16 cellular contexts compared by ENCODE assay signal in genomic region chr17:82590216-82590615, GRCh38. TPM values are rescaled to one million over a fixed set of nuclear protein-coding genes. Genes with fewer than 3 reads are reported as not detected.
DNase-seq lines count a peak whose midpoint lies in the region; ATAC-seq and TF ChIP-seq lines count a peak whose summit lies in the region.
"Had no signal": no experiment of that assay in that cellular context is flagged by ENCODE, and none has a peak within 500 bp of the region (broad histone marks: within the 10 kb centered on the region; RNA-seq: fewer than 3 reads in every experiment).

No MANE protein-coding gene starts in this region.

- H3K9ac ChIP-seq in muscle layer of colon (ENCODE audit: low read length), result no peak overlapping the region

- H3K27ac ChIP-seq in muscle layer of colon (ENCODE audit: low read depth, low read length), result peak overlapping the region; percentile 21
- peak overlapping the region; percentile 90 for H3K27ac ChIP-seq in upper lobe of right lung
- H3K27ac ChIP-seq: pancreas had no signal

- H3K4me1 Mint-ChIP-seq in activated T-helper 2 cell treated with anti-CD3 and anti-CD28 coated beads, Interferon-gamma antibody, Interleukin-2, Interleukin-4, amounts not matched to agents 10 μg/mL and 5 μg/mL and 100 μg/mL, durations not matched to agents 14 hours and 24 hours and 36 hours (ENCODE audit: low read depth), result peaks cover 33% of the 10 kb centered on the region

- peaks cover 8 to 10% of the 10 kb centered on the region in 2 donors for H3K36me3 Mint-ChIP-seq in activated naive CD4-positive, alpha-beta T cell treated with anti-CD3 and anti-CD28 coated beads, Interleukin-2, amount 50 U/mL, for 72 hours
- peaks cover 46% of the 10 kb centered on the region for H3K36me3 Mint-ChIP-seq in activated T-helper 2 cell treated with anti-CD3 and anti-CD28 coated beads, Interferon-gamma antibody, Interleukin-2, Interleukin-4, amounts not matched to agents 10 μg/mL and 5 μg/mL and 100 μg/mL, durations not matched to agents 14 hours and 24 hours and 36 hours (ENCODE audit: low read depth)

- H3K27me3 Mint-ChIP-seq in activated T-helper 2 cell treated with anti-CD3 and anti-CD28 coated beads, Interferon-gamma antibody, Interleukin-2, Interleukin-4, amounts not matched to agents 10 μg/mL and 5 μg/mL and 100 μg/mL, durations not matched to agents 14 hours and 24 hours and 36 hours (ENCODE audit: low read depth), result no peaks in the 10 kb centered on the region

- no peak for DNase-seq in activated naive CD4-positive, alpha-beta T cell treated with anti-CD3 and anti-CD28 coated beads, Interleukin-2, amount 50 U/mL, for 72 hours (ENCODE audit: low spot score in 2 of 2)
- DNase-seq in activated naive CD4-positive, alpha-beta T cell (lab: John Stamatoyannopoulos, UW), result no peak
- no peak for DNase-seq in activated T-helper 2 cell treated with anti-CD3 and anti-CD28 coated beads, Interferon-gamma antibody, Interleukin-2, Interleukin-4, amounts not matched to agents 10 μg/mL and 5 μg/mL and 100 μg/mL, durations not matched to agents 14 hours and 24 hours and 36 hours (ENCODE audit: low spot score)
- DNase-seq in upper lobe of right lung, result no peak
- DNase-seq in LoVo (ENCODE audit: low spot score), result no peak
- DNase-seq in dermis blood vessel endothelial cell, result no peak
- DNase-seq: kidney glomerular epithelial cell; NCI-H2171; RPMI8226; stimulated activated naive CD4-positive, alpha-beta T cell had no signal

- H3K27ac Mint-ChIP-seq in activated naive CD4-positive, alpha-beta T cell treated with anti-CD3 and anti-CD28 coated beads, Interleukin-2, amount 50 U/mL, for 72 hours, result peak overlapping the region; percentile 77 to 84
- H3K27ac Mint-ChIP-seq in activated T-helper 2 cell treated with anti-CD3 and anti-CD28 coated beads, Interferon-gamma antibody, Interleukin-2, Interleukin-4, amounts not matched to agents 10 μg/mL and 5 μg/mL and 100 μg/mL, durations not matched to agents 14 hours and 24 hours and 36 hours, result peak overlapping the region; percentile 14

- no peak for ATAC-seq in activated naive CD4-positive, alpha-beta T cell treated with anti-CD3 and anti-CD28 coated beads, Interleukin-2, amount 50 U/mL, for 72 hours
- no peak for ATAC-seq in upper lobe of right lung
- ATAC-seq in HG02763 (IDR thresholded peaks at IDR 0.05; ENCODE audit: unreplicated experiment), result no peak
- ATAC-seq: activated CD4-positive, CD25-positive, alpha-beta regulatory T cell treated with anti-CD3 and anti-CD28 coated beads, Interleukin-2, amount 50 U/mL, for 24 hours; pancreas had no signal

- H3K4me3 ChIP-seq in muscle layer of colon (ENCODE audit: low read depth in 1 of 2, low read length in 2 of 2) (no peak overlapping the region), upper lobe of right lung (no peak overlapping the region)
- H3K4me3 ChIP-seq: pancreas, skin epidermis had no signal

- no peak overlapping the region for H3K4me3 Mint-ChIP-seq in activated T-helper 2 cell treated with anti-CD3 and anti-CD28 coated beads, Interferon-gamma antibody, Interleukin-2, Interleukin-4, amounts not matched to agents 10 μg/mL and 5 μg/mL and 100 μg/mL, durations not matched to agents 14 hours and 24 hours and 36 hours (ENCODE audit: low read depth)
- H3K4me3 Mint-ChIP-seq: activated T-helper 1 cell treated with anti-CD3 and anti-CD28 coated beads, Interleukin-12 subunit alpha, Interleukin-12 subunit beta, Interleukin-2, Interleukin-4 antibody, amounts not matched to agents 30 ng/mL and 10 ng/mL and 1 ng/mL, durations not matched to agents 14 hours and 24 hours and 36 hours had no signal

- TF ChIP-seq CTCF in upper lobe of right lung (IDR thresholded peaks at IDR 0.05), result no peak

- H3K4me1 ChIP-seq in muscle layer of colon (ENCODE audit: insufficient read depth, low read length) (peaks cover 35% of the 10 kb centered on the region), upper lobe of right lung (peaks cover 39% of the 10 kb centered on the region)

- H3K9me3 ChIP-seq in muscle layer of colon (ENCODE audit: low read length) (no peaks in the 10 kb centered on the region), upper lobe of right lung (no peaks in the 10 kb centered on the region)
- H3K9me3 ChIP-seq: pancreas had no signal

- no peaks in the 10 kb centered on the region for H3K9me3 Mint-ChIP-seq in activated naive CD4-positive, alpha-beta T cell treated with anti-CD3 and anti-CD28 coated beads, Interleukin-2, amount 50 U/mL, for 72 hours
- H3K9me3 Mint-ChIP-seq in activated T-helper 2 cell treated with anti-CD3 and anti-CD28 coated beads, Interferon-gamma antibody, Interleukin-2, Interleukin-4, amounts not matched to agents 10 μg/mL and 5 μg/mL and 100 μg/mL, durations not matched to agents 14 hours and 24 hours and 36 hours, result no peaks in the 10 kb centered on the region
- H3K9me3 Mint-ChIP-seq: activated T-helper 1 cell treated with anti-CD3 and anti-CD28 coated beads, Interleukin-12 subunit alpha, Interleukin-12 subunit beta, Interleukin-2, Interleukin-4 antibody, amounts not matched to agents 30 ng/mL and 10 ng/mL and 1 ng/mL, durations not matched to agents 14 hours and 24 hours and 36 hours had no signal

- H3K27me3 ChIP-seq in muscle layer of colon (ENCODE audit: control insufficient read depth in 1 of 2, insufficient read depth in 2 of 2, low read length in 2 of 2) (no peaks in the 10 kb centered on the region), upper lobe of right lung (no peaks in the 10 kb centered on the region)
- H3K27me3 ChIP-seq: pancreas had no signal

- H3K36me3 ChIP-seq in muscle layer of colon (ENCODE audit: insufficient read depth, low read length) (peaks cover 27% of the 10 kb centered on the region), upper lobe of right lung (peaks cover 25% of the 10 kb centered on the region)

- intact Hi-C loops in activated T-helper 2 cell treated with anti-CD3 and anti-CD28 coated beads, Interferon-gamma antibody, Interleukin-2, Interleukin-4, amounts not matched to agents 10 μg/mL and 5 μg/mL and 100 μg/mL, durations not matched to agents 14 hours and 24 hours and 36 hours (cut with micrococcal nuclease), result no loop called here
- intact Hi-C loops in upper lobe of right lung (cut with DNase I), result no loop called here

RNA-seq across cellular contexts. Expression of gene WDR45B, which starts 58.0 kb away (rescaled TPM):
- total RNA-seq in activated naive CD4-positive, alpha-beta T cell treated with anti-CD3 and anti-CD28 coated beads, Interleukin-2, amount 50 U/mL, for 72 hours, result 10 to 100 TPM; 33.9 to 89.9 TPM
- 63.1 and 66.9 TPM in 2 replicates for total RNA-seq in activated T-helper 2 cell treated with anti-CD3 and anti-CD28 coated beads, Interferon-gamma antibody, Interleukin-2, Interleukin-4, amounts not matched to agents 10 μg/mL and 5 μg/mL and 100 μg/mL, durations not matched to agents 14 hours and 24 hours and 36 hours
- total RNA-seq in upper lobe of right lung (65.1 TPM), dermis blood vessel endothelial cell (61.4 and 91.0 TPM in 2 replicates)
